18 cellular contexts compared by ENCODE assay signal in the genomic region with DNA sequence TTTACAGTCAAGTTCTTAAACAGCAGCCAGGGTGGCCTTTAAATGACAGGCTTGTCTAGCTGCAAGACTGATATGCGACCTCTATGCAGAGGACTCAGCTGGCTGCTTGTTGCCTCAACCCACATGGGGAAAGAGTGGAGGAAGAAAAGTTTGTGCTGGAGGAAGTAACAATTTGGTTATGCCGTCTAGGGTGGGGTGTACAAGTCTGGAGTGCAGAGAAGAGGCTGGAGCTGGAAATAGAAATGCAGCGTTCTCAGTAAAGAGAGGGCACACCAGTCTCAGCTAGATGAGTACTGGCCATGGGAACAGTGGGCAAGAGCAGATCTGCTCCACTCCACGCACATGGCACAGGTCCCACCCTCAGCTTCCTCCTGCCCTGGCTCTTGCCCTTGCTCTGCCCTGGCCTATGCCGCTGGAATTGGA. TPM values are rescaled to one million over a fixed set of nuclear protein-coding genes. Genes with fewer than 3 reads are reported as not detected.
A peak's percentile ranks its signal among the peaks of the same experiment; 100 is the strongest.
DNase-seq lines count a peak whose midpoint lies in the region; ATAC-seq and TF ChIP-seq lines count a peak whose summit lies in the region.
"Had no signal": no experiment of that assay in that cellular context is flagged by ENCODE, and none has a peak within 500 bp of the region (broad histone marks: within the 10 kb centered on the region; RNA-seq: fewer than 3 reads in every experiment).

No MANE protein-coding gene starts in this region.

- WGBS in spleen, 5 donors, result 43 to 59% (median 51%) methylated on average over 5 of the region's 5 CpGs

- DNase-seq in activated naive CD4-positive, alpha-beta T cell treated with anti-CD3 and anti-CD28 coated beads, Interleukin-2, amount 50 U/mL, for 16 hours, result no peak
- DNase-seq in T-helper 17 cell (no peak), immature natural killer cell (no peak), spleen (peak; percentile 73)
- no peak for DNase-seq in NK-92 treated with Interleukin-12 subunit alpha and Interleukin-12 subunit beta, amount 100 ng/mL, for 24 hours (lab: John Stamatoyannopoulos, UW)
- DNase-seq: activated CD4-positive, alpha-beta T cell treated with anti-CD3 and anti-CD28 coated beads, Interleukin-2, amount 50 U/mL, for 4 hours; activated effector memory CD4-positive, alpha-beta T cell treated with anti-CD3 and anti-CD28 coated beads, Interleukin-2, amount 50 U/mL, for 16 hours; Calu3; left colon; NCI-H2081; NCI-H510A; posterior cingulate gyrus; small intestine had no signal

- peak overlapping the region; percentile 32 for H3K27ac Mint-ChIP-seq in activated naive CD4-positive, alpha-beta T cell treated with anti-CD3 and anti-CD28 coated beads, Interleukin-2, amount 50 U/mL, for 24 hours
- peak overlapping the region; percentile 75 for H3K27ac Mint-ChIP-seq in T-helper 17 cell
- H3K27ac Mint-ChIP-seq in immature natural killer cell, result peak overlapping the region; percentile 70 to 86 (median 80)

- no peak overlapping the region for H3K4me3 Mint-ChIP-seq in activated naive CD4-positive, alpha-beta T cell treated with anti-CD3 and anti-CD28 coated beads, Interleukin-2, amount 50 U/mL, for 24 hours
- H3K4me3 Mint-ChIP-seq in T-helper 17 cell, result no peak overlapping the region
- peak overlapping the region in 4 of 5 donors; percentile 29 to 58 (median 56) for H3K4me3 Mint-ChIP-seq in immature natural killer cell

- H3K36me3 ChIP-seq in spleen, result peaks cover 0 to 46% (median 5%) of the 10 kb centered on the region in 6 donors
- H3K36me3 ChIP-seq: ascending aorta, tibial nerve had no signal

- H3K4me1 ChIP-seq in spleen, result peaks cover 0 to 48% (median 10%) of the 10 kb centered on the region in 6 donors
- H3K4me1 ChIP-seq: ascending aorta, tibial nerve had no signal

- no peaks in the 10 kb centered on the region for H3K27me3 Mint-ChIP-seq in activated naive CD4-positive, alpha-beta T cell treated with anti-CD3 and anti-CD28 coated beads, Interleukin-2, amount 50 U/mL, for 24 hours
- H3K27me3 Mint-ChIP-seq in T-helper 17 cell (no peaks in the 10 kb centered on the region), immature natural killer cell (ENCODE audit: low read depth in 3 of 3) (peaks cover 0 to 1% (median 0%) of the 10 kb centered on the region in 3 donors)

- no peaks in the 10 kb centered on the region for H3K9me3 ChIP-seq in T-helper 17 cell (ENCODE audit: control insufficient read depth, low read length, poor library complexity, severe bottlenecking)
- no peaks in the 10 kb centered on the region for H3K9me3 ChIP-seq in spleen
- H3K9me3 ChIP-seq: ascending aorta, tibial nerve had no signal

- peak overlapping the region in 1 of 8 donors; percentile 23 for H3K4me3 ChIP-seq in spleen
- H3K4me3 ChIP-seq: ascending aorta, tibial nerve had no signal

- H3K27me3 ChIP-seq in spleen (replicated peaks in 1 of 7), result no peaks in the 10 kb centered on the region
- H3K27me3 ChIP-seq: ascending aorta, tibial nerve had no signal

- no peaks in the 10 kb centered on the region for H3K4me1 Mint-ChIP-seq in activated naive CD4-positive, alpha-beta T cell treated with anti-CD3 and anti-CD28 coated beads, Interleukin-2, amount 50 U/mL, for 24 hours
- peaks cover 27% of the 10 kb centered on the region for H3K4me1 Mint-ChIP-seq in T-helper 17 cell
- H3K4me1 Mint-ChIP-seq in immature natural killer cell, result peaks cover 37 to 54% of the 10 kb centered on the region in 2 donors

- no peaks in the 10 kb centered on the region for H3K9me3 Mint-ChIP-seq in activated naive CD4-positive, alpha-beta T cell treated with anti-CD3 and anti-CD28 coated beads, Interleukin-2, amount 50 U/mL, for 24 hours
- no peaks in the 10 kb centered on the region for H3K9me3 Mint-ChIP-seq in immature natural killer cell

- H3K27ac ChIP-seq in spleen, result peak overlapping the region in 2 of 8 donors; percentile 65 to 66
- H3K27ac ChIP-seq: ascending aorta, tibial nerve had no signal

- peaks cover 4% of the 10 kb centered on the region for H3K36me3 Mint-ChIP-seq in activated naive CD4-positive, alpha-beta T cell treated with anti-CD3 and anti-CD28 coated beads, Interleukin-2, amount 50 U/mL, for 24 hours
- peaks cover 5% of the 10 kb centered on the region for H3K36me3 Mint-ChIP-seq in T-helper 17 cell (ENCODE audit: low read depth)
- H3K36me3 Mint-ChIP-seq in immature natural killer cell, result peaks cover 20 to 49% (median 38%) of the 10 kb centered on the region in 3 donors

- TF ChIP-seq POLR2A in spleen (IDR thresholded peaks at IDR 0.05), result no peak

- intact Hi-C loops in spleen (cut with DNase I; ENCODE audit: low total_unique reads), result no loop called here

- no peak for TF ChIP-seq CTCF in spleen (IDR thresholded peaks at IDR 0.05 in 8 of 11, conservative IDR thresholded peaks at IDR 0.05 in 3 of 11)

- ATAC-seq in T-helper 17 cell, result no peak
- ATAC-seq in GM21526 (IDR thresholded peaks at IDR 0.05; ENCODE audit: low FRiP score, unreplicated experiment), result no peak
- ATAC-seq in HG03135 (IDR thresholded peaks at IDR 0.05; ENCODE audit: unreplicated experiment), result no peak
- ATAC-seq: left colon had no signal

RNA-seq across cellular contexts. Expression of gene FURIN, which starts 59.9 kb away (rescaled TPM):
- total RNA-seq in T-helper 17 cell (100 to 1,000 TPM; 133 to 260 TPM), spleen (100 to 1,000 TPM in 2 of 7 donors, 10 to 100 TPM in 5; 62.0 to 139 (median 86.8) TPM)
- polyA plus RNA-seq in immature natural killer cell (10 to 100 TPM; 18.2 to 22.8 (median 20.8) TPM), spleen (10 to 100 TPM in 2 of 3 donors, 1 to 10 TPM in 1; 10.0 to 33.3 (median 10.9) TPM)

Comparison
In these comparisons a context has a peak if more than half of its experiments do, and no peak if none do; other contexts are left out.
1. H3K4me3 Mint-ChIP-seq: peak in immature natural killer cell (4 of 5); none in activated naive CD4-positive, alpha-beta T cell treated with anti-CD3 and anti-CD28 coated beads, Interleukin-2, amount 50 U/mL, for 24 hours (single experiment) and T-helper 17 cell (single experiment).
2. Peak in every context shown above with its lines, with median percentiles within 50 percentile points of each other: H3K27ac Mint-ChIP-seq.